8 cellular contexts compared by ENCODE assay signal in the genomic region with DNA sequence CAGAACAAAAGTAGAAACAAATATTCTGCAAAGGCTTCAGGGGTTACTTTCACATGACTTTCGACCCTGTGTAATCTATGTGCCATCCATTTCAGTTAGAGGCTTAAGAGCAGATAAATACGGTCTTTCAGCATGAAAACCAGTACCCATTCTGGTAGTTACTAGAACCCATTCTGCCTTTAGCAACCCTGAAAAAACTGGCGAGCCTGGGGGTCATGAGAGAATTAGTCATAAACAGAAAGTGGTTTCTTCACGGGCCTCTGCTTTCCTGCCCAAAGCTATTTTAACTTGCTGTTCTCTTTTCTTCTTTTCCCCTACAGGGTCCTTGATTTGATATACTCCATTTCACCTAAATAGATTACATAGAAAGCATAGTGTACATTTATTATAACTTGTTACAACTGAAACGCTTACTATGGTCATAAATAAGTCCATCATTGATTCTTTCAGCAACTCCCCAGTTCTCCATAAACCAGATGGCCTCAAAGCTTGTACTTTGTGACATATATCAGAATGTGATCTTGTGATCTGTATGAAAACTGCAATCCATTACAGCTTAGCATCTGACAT. TPM values are rescaled to one million over a fixed set of nuclear protein-coding genes. Genes with fewer than 3 reads are reported as not detected.
DNase-seq lines count a peak whose midpoint lies in the region; ATAC-seq and TF ChIP-seq lines count a peak whose summit lies in the region.

No MANE protein-coding gene starts in this region.

- peaks cover 11% of the 10 kb centered on the region for H3K36me3 ChIP-seq in fibroblast of lung (ENCODE audit: control insufficient read depth, insufficient read depth, low read length)
- H3K36me3 ChIP-seq in upper lobe of left lung: peaks cover 9 to 82% (median 42%) of the 10 kb centered on the region in 4 donors

- no peak overlapping the region for H3K4me2 ChIP-seq in fibroblast of lung (ENCODE audit: extremely low read depth, insufficient read depth, low read length)

- DNase-seq in KG1 (lab: John Stamatoyannopoulos, UW) (peak; percentile 39), fibroblast of lung (ENCODE audit: low read depth in 2 of 2) (peak; percentile 21 to 39), GM13976 (ENCODE audit: low spot score) (no peak), upper lobe of left lung (no peak), SKM-1 (lab: John Stamatoyannopoulos, UW; ENCODE audit: unreplicated experiment) (no peak), NCI-H1048 (lab: John Stamatoyannopoulos, UW) (no peak)

- peak; percentile 73 for ATAC-seq in GM18498 (IDR thresholded peaks at IDR 0.05; ENCODE audit: unreplicated experiment)
- ATAC-seq in GM21717 (IDR thresholded peaks at IDR 0.05; ENCODE audit: unreplicated experiment): peak; percentile 71
- no peak for ATAC-seq in upper lobe of left lung (ENCODE audit: low FRiP score in 2 of 2)

- no peak for TF ChIP-seq EP300 in upper lobe of left lung (IDR thresholded peaks at IDR 0.05)

- H3K9ac ChIP-seq in fibroblast of lung (ENCODE audit: insufficient read depth, low read length): no peak overlapping the region

- TF ChIP-seq CTCF in fibroblast of lung (conservative IDR thresholded peaks at IDR 0.05 in 1 of 2, IDR thresholded peaks at IDR 0.05 in 1 of 2; ENCODE audit: low read depth in 1 of 2, low read length in 2 of 2) (no peak), GM13976 (IDR thresholded peaks at IDR 0.05; ENCODE audit: borderline replicate concordance, control extremely low read depth, extremely low read depth, insufficient read depth, missing control alignments) (no peak), upper lobe of left lung (IDR thresholded peaks at IDR 0.05) (no peak)

- H3K27me3 ChIP-seq in fibroblast of lung (ENCODE audit: control insufficient read depth, insufficient read depth, low read length) (no peaks in the 10 kb centered on the region), upper lobe of left lung (no peaks in the 10 kb centered on the region)

- H3K4me1 ChIP-seq in fibroblast of lung (ENCODE audit: control insufficient read depth, extremely low read depth, insufficient read depth, low read length): no peaks in the 10 kb centered on the region
- no peaks in the 10 kb centered on the region for H3K4me1 ChIP-seq in upper lobe of left lung

- H3K9me3 ChIP-seq in fibroblast of lung (ENCODE audit: control insufficient read depth, insufficient read depth, low read depth, low read length): no peaks in the 10 kb centered on the region
- no peaks in the 10 kb centered on the region for H3K9me3 ChIP-seq in upper lobe of left lung

- H3K27ac ChIP-seq in fibroblast of lung (ENCODE audit: insufficient read depth, low read length) (no peak overlapping the region), upper lobe of left lung (peak overlapping the region in 2 of 4 donors; percentile 9 to 23)

- TF ChIP-seq POLR2A in upper lobe of left lung (IDR thresholded peaks at IDR 0.05): no peak

- H3K4me3 ChIP-seq in fibroblast of lung (replicated peaks in 1 of 4; ENCODE audit: control extremely low read depth in 1 of 4, insufficient read depth in 1 of 4, low read depth in 3 of 4, low read length in 4 of 4) (no peak overlapping the region), upper lobe of left lung (no peak overlapping the region)

- H4K20me1 ChIP-seq in fibroblast of lung (ENCODE audit: control insufficient read depth, extremely low read depth, insufficient read depth, low read length): no peaks in the 10 kb centered on the region

- in situ Hi-C loops in GM13976 (cut with MboI; ENCODE audit: low sequenced_read_pairs, unreplicated experiment): no loop called here

- 62 to 68% methylated on average over 5 of the region's 5 CpGs for WGBS in upper lobe of left lung, 2 donors

- H2AFZ ChIP-seq in fibroblast of lung (ENCODE audit: low read length): no peak overlapping the region

- H3K79me2 ChIP-seq in fibroblast of lung (ENCODE audit: control insufficient read depth, insufficient read depth, low read length): no peaks in the 10 kb centered on the region

RNA-seq across cellular contexts. Expression of a gene that starts 48.3 kb away (rescaled TPM):
- total RNA-seq in fibroblast of lung (107 and 156 TPM in 2 replicates), upper lobe of left lung (10 to 100 TPM; 32.6 to 90.1 (median 41.2) TPM)
- polyA plus RNA-seq in fibroblast of lung: 59.2 and 79.1 TPM in 2 replicates
- 38.4 and 53.2 TPM in 2 replicates for polyA plus RNA-seq in fibroblast of lung (2012)
- polyA minus RNA-seq in fibroblast of lung (ENCODE audit: low replicate concordance): 151 and 153 TPM in 2 replicates

RNA-seq across cellular contexts. Expression of a gene that starts 59.5 kb away (rescaled TPM):
- total RNA-seq in fibroblast of lung: 3.3 TPM in 2 replicates
- 2.9 and 6.3 TPM in 2 replicates for polyA plus RNA-seq in fibroblast of lung
- polyA plus RNA-seq in fibroblast of lung (2012): 3.1 and 4.8 TPM in 2 replicates
- polyA minus RNA-seq in fibroblast of lung (ENCODE audit: low replicate concordance): 0.48 TPM in 1 of 2 replicates, not detected in the other
- total RNA-seq in upper lobe of left lung: 10 to 100 TPM in 4 of 6 donors, 1 to 10 TPM in 2; 2.1 to 23.2 (median 11.5) TPM

Comparison
In these comparisons a context has a peak if more than half of its experiments do, and no peak if none do; other contexts are left out.
1. ATAC-seq: peak in GM18498 (single experiment) and GM21717 (single experiment); none in upper lobe of left lung (0 of 2).
2. DNase-seq: peak in KG1 (single experiment) and fibroblast of lung (2 of 2); none in GM13976 (single experiment), upper lobe of left lung (0 of 2), SKM-1 (single experiment) and NCI-H1048 (single experiment).